In the genomic region with DNA sequence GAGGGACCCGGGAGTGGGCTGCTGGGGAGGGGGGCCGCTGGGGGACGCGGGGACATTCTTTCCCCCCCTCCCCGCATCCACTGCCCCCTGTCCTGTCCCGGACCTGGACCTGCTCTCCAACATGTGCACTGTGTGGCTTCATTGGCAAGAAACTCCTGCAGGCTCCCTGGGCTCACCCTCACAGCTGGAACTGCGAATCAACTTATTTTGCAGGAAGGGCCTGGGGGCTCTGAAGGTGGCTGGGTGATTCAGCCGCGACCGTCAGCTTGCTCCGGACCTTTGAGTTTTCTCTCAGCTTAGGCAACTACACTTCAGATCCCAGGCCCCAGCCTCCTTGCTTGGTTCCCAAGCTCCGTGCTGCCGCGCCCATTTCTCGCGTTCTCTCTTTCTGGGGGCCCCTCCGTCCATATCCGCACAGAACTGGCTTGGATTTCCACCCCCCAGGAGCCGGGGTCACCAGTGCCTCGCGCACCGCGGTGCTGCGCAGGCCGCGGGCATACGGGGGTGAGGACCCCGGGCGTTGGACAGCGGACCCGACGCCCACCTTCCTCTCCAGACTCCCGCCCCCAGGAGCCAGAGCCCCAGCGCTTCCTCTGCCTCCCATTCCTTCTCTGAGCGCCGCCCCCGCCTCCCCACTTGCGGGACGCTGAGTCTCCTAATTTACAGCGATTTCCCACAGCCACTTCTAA, we compare ENCODE assay signal across 8 cellular contexts. TPM values are rescaled to one million over a fixed set of nuclear protein-coding genes. Genes with fewer than 3 reads are reported as not detected.
DNase-seq lines count a peak whose midpoint lies in the region; ATAC-seq and TF ChIP-seq lines count a peak whose summit lies in the region.

No MANE protein-coding gene starts in this region.

- H3K9me2 ChIP-seq in HCT116 (ENCODE audit: insufficient read depth) = no peaks in the 10 kb centered on the region

- BruUV-seq in HCT116 (replicated peaks; lab: Mats Ljungman, UMichigan) = no TSS peak

- TF ChIP-seq CTCF in HCT116 (IDR thresholded peaks at IDR 0.05 in 2 of 3, conservative IDR thresholded peaks at IDR 0.05 in 1 of 3; ENCODE audit: borderline replicate concordance in 1 of 3, insufficient read depth in 1 of 3, low read depth in 2 of 3, low read length in 2 of 3) (no peak), WTC11 (IDR thresholded peaks at IDR 0.05) (no peak)

- no peak for TF ChIP-seq RAD21 in HCT116 (IDR thresholded peaks at IDR 0.05; ENCODE audit: low read depth)

- H3K4me1 Mint-ChIP-seq in WTC11 = peaks cover 46% of the 10 kb centered on the region

- peaks cover 49 to 72% of the 10 kb centered on the region in 2 experiments for H3K4me1 ChIP-seq in HCT116 (ENCODE audit: control insufficient read depth in 1 of 2, insufficient read depth in 2 of 2, low read length in 2 of 2)

- H4K20me1 ChIP-seq in HCT116 (ENCODE audit: insufficient read depth) = peaks cover 3% of the 10 kb centered on the region; the same call in 1 of the 2 replicates

- H3K4me3 Mint-ChIP-seq in WTC11 = peak overlapping the region; percentile 82

- peaks cover 84% of the 10 kb centered on the region for H3K27me3 Mint-ChIP-seq in WTC11 (ENCODE audit: low read depth)

- H3K79me2 ChIP-seq in HCT116 (ENCODE audit: insufficient read depth, low read length) = peaks cover 45% of the 10 kb centered on the region

- H3K4me2 ChIP-seq in HCT116 (ENCODE audit: low read length) = peak overlapping the region; percentile 100

- H3K27me3 ChIP-seq in HCT116 (ENCODE audit: insufficient read depth, low read length) = no peaks in the 10 kb centered on the region

- H3K9me3 Mint-ChIP-seq in WTC11 = no peaks in the 10 kb centered on the region

- H2AFZ ChIP-seq in HCT116 (ENCODE audit: low read depth, low read length, poor library complexity, severe bottlenecking) = no peak overlapping the region

- peak overlapping the region; percentile 100 for H3K9ac ChIP-seq in HCT116 (ENCODE audit: low read length)

- H3K27ac Mint-ChIP-seq in WTC11 = no peak overlapping the region

- ATAC-seq in HCT116 (peak; percentile 5), WTC11 (no peak), GM21367 (IDR thresholded peaks at IDR 0.05; ENCODE audit: unreplicated experiment) (no peak), GM18861 (IDR thresholded peaks at IDR 0.05; ENCODE audit: unreplicated experiment) (no peak)

- CTCF ChIA-PET in HCT116 (lab: Charles Lee) = interaction anchor here (0.7 to 2.0 kb wide), 3 partner anchors 10 to 122 kb away, joined by 3 to 8 read pairs (median 4); no protein-coding TSS in a partner anchor
- CTCF ChIA-PET in WTC11 (lab: Charles Lee) = interaction anchor here (0.6 to 13.3 kb wide), 8 partner anchors 9 to 153 kb away, joined by 3 to 552 read pairs (median 4); a partner anchor contains a TSS

- RAD21 ChIA-PET in HCT116 (lab: Charles Lee; ENCODE audit: low non-redundant PET in 1 of 2, low total read pairs in 2 of 2, uncharacterized antibody in 2 of 2, unreplicated experiment in 2 of 2) = interaction anchor here in 1 of 2 experiments (0.7 to 0.9 kb wide), 2 partner anchors 12 to 14 kb away, joined by 3 to 5 read pairs; no protein-coding TSS in a partner anchor

- no peaks in the 10 kb centered on the region for H3K36me3 Mint-ChIP-seq in WTC11

- H3K36me3 ChIP-seq in HCT116 (ENCODE audit: control insufficient read depth in 1 of 2, insufficient read depth in 2 of 2, low read length in 2 of 2) = no peaks in the 10 kb centered on the region

- H3K27ac ChIP-seq in HCT116 (ENCODE audit: low read depth, low read length) = peak overlapping the region; percentile 75

- TF ChIP-seq POLR2A in HCT116 (IDR thresholded peaks at IDR 0.05; ENCODE audit: borderline replicate concordance, extremely low read depth, insufficient read depth, insufficient read length) = no peak

- no peak for DNase-seq in HCT116 (ENCODE audit: low read depth, low spot score)
- peak; percentile 32 for DNase-seq in WTC11 (ENCODE audit: low spot score)
- peak; percentile 44 for DNase-seq in glomerular visceral epithelial cell (ENCODE audit: extremely low spot score)
- DNase-seq in renal cortical epithelial cell (ENCODE audit: low read depth) = peak; percentile 58
- no peak for DNase-seq in NCI-H187 (lab: John Stamatoyannopoulos, UW)
- DNase-seq in GM19240 (ENCODE audit: insufficient read length, low spot score) = no peak

- H3K9me3 ChIP-seq in HCT116 (ENCODE audit: control insufficient read depth in 1 of 2, insufficient read depth in 1 of 2, low read depth in 1 of 2, low read length in 2 of 2) = no peaks in the 10 kb centered on the region

- intact Hi-C loops in HCT116 (cut with micrococcal nuclease) = no loop called here

- POLR2A ChIA-PET in HCT116 (lab: Charles Lee) = interaction anchor here (0.6 to 2.8 kb wide), 9 partner anchors 9 to 294 kb away, joined by 3 to 16 read pairs (median 4); a partner anchor contains a TSS
- POLR2A ChIA-PET in WTC11 (lab: Charles Lee) = interaction anchor here (0.6 to 2.2 kb wide), 6 partner anchors 13 to 933 kb away, joined by 3 to 6 read pairs (median 4); a partner anchor contains a TSS

- H3K4me3 ChIP-seq in HCT116 (replicated peaks in 1 of 2; ENCODE audit: low read depth in 1 of 2, low read length in 2 of 2) = peak overlapping the region; percentile 91 to 98

TF ChIP-seq in HCT116, 20 proteins besides CTCF, POLR2A, EP300 and RAD21:
- TF ChIP-seq TCF7L2 (IDR thresholded peaks at IDR 0.05; ENCODE audit: borderline replicate concordance, extremely low read depth, insufficient read depth, insufficient read length) (no peak), ZFX (IDR thresholded peaks at IDR 0.05) (no peak), EZH2 (IDR thresholded peaks at IDR 0.05) (no peak), FOSL1 (IDR thresholded peaks at IDR 0.05; ENCODE audit: low read depth) (no peak), POLR2AphosphoS5 (IDR thresholded peaks at IDR 0.05; ENCODE audit: low read depth, low read length) (no peak)
- TF ChIP-seq, protein P1, sequence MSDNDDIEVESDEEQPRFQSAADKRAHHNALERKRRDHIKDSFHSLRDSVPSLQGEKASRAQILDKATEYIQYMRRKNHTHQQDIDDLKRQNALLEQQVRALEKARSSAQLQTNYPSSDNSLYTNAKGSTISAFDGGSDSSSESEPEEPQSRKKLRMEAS (IDR thresholded peaks at IDR 0.05) = no peak

TF ChIP-seq in WTC11, 78 proteins besides CTCF, POLR2A, EP300 and RAD21 (continues in another document):
- no peak for TF ChIP-seq EMX1 (CRISPR knock-in tag; IDR thresholded peaks at IDR 0.05)
- TF ChIP-seq MYBL2 (CRISPR knock-in tag; IDR thresholded peaks at IDR 0.05) = no peak
- TF ChIP-seq CBFB (CRISPR knock-in tag; IDR thresholded peaks at IDR 0.05; ENCODE audit: low read depth) = no peak
- no peak for TF ChIP-seq ZNF317 (CRISPR knock-in tag; IDR thresholded peaks at IDR 0.05; ENCODE audit: borderline replicate concordance, low read depth)
- no peak for TF ChIP-seq TP53 (CRISPR knock-in tag; IDR thresholded peaks at IDR 0.05)
- no peak for TF ChIP-seq ZNF416 (CRISPR knock-in tag; IDR thresholded peaks at IDR 0.05)
- TF ChIP-seq OVOL2 (CRISPR knock-in tag; IDR thresholded peaks at IDR 0.05; ENCODE audit: borderline replicate concordance) = no peak
- no peak for TF ChIP-seq GTF2I (CRISPR knock-in tag; conservative IDR thresholded peaks at IDR 0.05)
- TF ChIP-seq, protein P2, sequence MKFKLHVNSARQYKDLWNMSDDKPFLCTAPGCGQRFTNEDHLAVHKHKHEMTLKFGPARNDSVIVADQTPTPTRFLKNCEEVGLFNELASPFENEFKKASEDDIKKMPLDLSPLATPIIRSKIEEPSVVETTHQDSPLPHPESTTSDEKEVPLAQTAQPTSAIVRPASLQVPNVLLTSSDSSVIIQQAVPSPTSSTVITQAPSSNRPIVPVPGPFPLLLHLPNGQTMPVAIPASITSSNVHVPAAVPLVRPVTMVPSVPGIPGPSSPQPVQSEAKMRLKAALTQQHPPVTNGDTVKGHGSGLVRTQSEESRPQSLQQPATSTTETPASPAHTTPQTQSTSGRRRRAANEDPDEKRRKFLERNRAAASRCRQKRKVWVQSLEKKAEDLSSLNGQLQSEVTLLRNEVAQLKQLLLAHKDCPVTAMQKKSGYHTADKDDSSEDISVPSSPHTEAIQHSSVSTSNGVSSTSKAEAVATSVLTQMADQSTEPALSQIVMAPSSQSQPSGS (CRISPR knock-in tag; IDR thresholded peaks at IDR 0.05; ENCODE audit: borderline replicate concordance, low read depth) = no peak
- TF ChIP-seq, protein P3, sequence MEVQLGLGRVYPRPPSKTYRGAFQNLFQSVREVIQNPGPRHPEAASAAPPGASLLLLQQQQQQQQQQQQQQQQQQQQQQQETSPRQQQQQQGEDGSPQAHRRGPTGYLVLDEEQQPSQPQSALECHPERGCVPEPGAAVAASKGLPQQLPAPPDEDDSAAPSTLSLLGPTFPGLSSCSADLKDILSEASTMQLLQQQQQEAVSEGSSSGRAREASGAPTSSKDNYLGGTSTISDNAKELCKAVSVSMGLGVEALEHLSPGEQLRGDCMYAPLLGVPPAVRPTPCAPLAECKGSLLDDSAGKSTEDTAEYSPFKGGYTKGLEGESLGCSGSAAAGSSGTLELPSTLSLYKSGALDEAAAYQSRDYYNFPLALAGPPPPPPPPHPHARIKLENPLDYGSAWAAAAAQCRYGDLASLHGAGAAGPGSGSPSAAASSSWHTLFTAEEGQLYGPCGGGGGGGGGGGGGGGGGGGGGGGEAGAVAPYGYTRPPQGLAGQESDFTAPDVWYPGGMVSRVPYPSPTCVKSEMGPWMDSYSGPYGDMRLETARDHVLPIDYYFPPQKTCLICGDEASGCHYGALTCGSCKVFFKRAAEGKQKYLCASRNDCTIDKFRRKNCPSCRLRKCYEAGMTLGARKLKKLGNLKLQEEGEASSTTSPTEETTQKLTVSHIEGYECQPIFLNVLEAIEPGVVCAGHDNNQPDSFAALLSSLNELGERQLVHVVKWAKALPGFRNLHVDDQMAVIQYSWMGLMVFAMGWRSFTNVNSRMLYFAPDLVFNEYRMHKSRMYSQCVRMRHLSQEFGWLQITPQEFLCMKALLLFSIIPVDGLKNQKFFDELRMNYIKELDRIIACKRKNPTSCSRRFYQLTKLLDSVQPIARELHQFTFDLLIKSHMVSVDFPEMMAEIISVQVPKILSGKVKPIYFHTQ (CRISPR knock-in tag; IDR thresholded peaks at IDR 0.05) = no peak

RNA-seq across cellular contexts. Expression of a gene that starts 0.5 kb away (rescaled TPM):
- total RNA-seq in HCT116 (2021; ENCODE audit: unreplicated experiment) (239 TPM), WTC11 (2021) (10.9 to 21.0 TPM (median 11.5 TPM) in 3 replicates), renal cortical epithelial cell (409 and 1,601 TPM in 2 replicates)
- 99.3 and 137 TPM in 2 replicates for polyA plus RNA-seq in HCT116 (2012)

RNA-seq across cellular contexts. Expression of a gene that starts 26.6 kb away (rescaled TPM):
- total RNA-seq in HCT116 (2021; ENCODE audit: unreplicated experiment) (1,901 TPM), WTC11 (2021) (1,667 to 1,857 TPM (median 1,846 TPM) in 3 replicates), renal cortical epithelial cell (1,513 and 1,623 TPM in 2 replicates)
- polyA plus RNA-seq in HCT116 (2012) = 2,991 and 3,021 TPM in 2 replicates

RNA-seq across cellular contexts. Expression of a gene that starts 44.2 kb away (rescaled TPM):
- 49.0 TPM for total RNA-seq in HCT116 (2021; ENCODE audit: unreplicated experiment)
- polyA plus RNA-seq in HCT116 (2012) = 23.7 and 25.5 TPM in 2 replicates
- total RNA-seq in WTC11 (2021) = 35.3 to 40.0 TPM (median 37.3 TPM) in 3 replicates
- 5.9 and 12.7 TPM in 2 replicates for total RNA-seq in renal cortical epithelial cell

RNA-seq across cellular contexts. Expression of a gene that starts 54.6 kb away (rescaled TPM):
- total RNA-seq in HCT116 (2021; ENCODE audit: unreplicated experiment) = 98.9 TPM
- polyA plus RNA-seq in HCT116 (2012) = 61.2 and 68.3 TPM in 2 replicates
- total RNA-seq in WTC11 (2021) = 101 to 115 TPM (median 103 TPM) in 3 replicates
- total RNA-seq in renal cortical epithelial cell = 121 and 212 TPM in 2 replicates

Comparison
In these comparisons a context has a peak if more than half of its experiments do, and no peak if none do; other contexts are left out.
1. DNase-seq: peak in WTC11 (single experiment), glomerular visceral epithelial cell (single experiment) and renal cortical epithelial cell (single experiment); none in HCT116 (single experiment), NCI-H187 (0 of 2) and GM19240 (single experiment).
2. RNA of a gene that starts 0.5 kb away (total RNA-seq): 409 to 1,601 TPM in renal cortical epithelial cell and 239 TPM in HCT116 (single experiment); 10.9 to 21.0 TPM in WTC11; every median in the first group is over 10 times any median in the second.